ENCODE assay signal across 20 cellular contexts in genomic region chr12:22407397-22407796, GRCh38.
"Had no signal": no experiment of that assay in that cellular context is flagged by ENCODE, and none has a peak within 500 bp of the region (broad histone marks: within the 10 kb centered on the region; RNA-seq: fewer than 3 reads in every experiment).

No MANE protein-coding gene starts in this region.

- H3K4me1 Mint-ChIP-seq: naive B cell had no signal

- H3K36me3 ChIP-seq: gastrocnemius medialis, heart right ventricle, left ventricle myocardium inferior, prostate gland, right atrium auricular region, upper lobe of left lung had no signal

- H3K27me3 ChIP-seq: gastrocnemius medialis, heart right ventricle, right atrium auricular region, upper lobe of left lung had no signal

- DNase-seq: activated CD4-positive, alpha-beta T cell treated with anti-CD3 and anti-CD28 coated beads for 48 hours; activated effector memory CD4-positive, alpha-beta T cell treated with anti-CD3 and anti-CD28 coated beads, Interleukin-2, amount 50 U/mL, for 16 hours; activated T-cell treated with anti-CD3 and anti-CD28 coated beads, Interleukin-2, amount 50 U/mL, for 72 hours; dermis blood vessel endothelial cell; effector memory CD4-positive, alpha-beta T cell; gastrocnemius medialis; heart right ventricle; immature natural killer cell; kidney glomerular epithelial cell; left ventricle myocardium inferior; naive B cell; stimulated activated naive CD8-positive, alpha-beta T cell treated with anti-CD3 and anti-CD28 coated beads, Interleukin-15, amount 100 ng/mL, for 72 hours; SW 1271; upper lobe of left lung had no signal

- H3K9me3 Mint-ChIP-seq: activated naive CD4-positive, alpha-beta T cell treated with anti-CD3 and anti-CD28 coated beads, Interleukin-2, amount 50 U/mL, for 24 hours; immature natural killer cell had no signal

- H3K4me3 Mint-ChIP-seq: activated naive CD4-positive, alpha-beta T cell treated with anti-CD3 and anti-CD28 coated beads, Interleukin-2, amount 50 U/mL, for 24 hours; immature natural killer cell; naive B cell; stimulated activated naive CD8-positive, alpha-beta T cell treated with anti-CD3 and anti-CD28 coated beads, Interleukin-15, amount 100 ng/mL, for 72 hours; T-helper 2 cell treated with Interferon-gamma antibody and Interleukin-4, amounts not matched to agents 5 μg/mL and 100 μg/mL, for 36 hours; WTC11 had no signal

- H3K4me1 ChIP-seq: gastrocnemius medialis, prostate gland had no signal

- H3K4me3 ChIP-seq: gastrocnemius medialis, heart right ventricle, left ventricle myocardium inferior, prostate gland, right atrium auricular region, skin epidermis, upper lobe of left lung had no signal

- H3K27ac Mint-ChIP-seq: activated naive CD4-positive, alpha-beta T cell treated with anti-CD3 and anti-CD28 coated beads, Interleukin-2, amount 50 U/mL, for 24 hours; activated T-cell treated with anti-CD3 and anti-CD28 coated beads, Interleukin-2, amount 50 U/mL, for 72 hours; stimulated activated naive CD8-positive, alpha-beta T cell treated with anti-CD3 and anti-CD28 coated beads, Interleukin-15, amount 100 ng/mL, for 72 hours; T-helper 2 cell treated with Interferon-gamma antibody and Interleukin-4, amounts not matched to agents 5 μg/mL and 100 μg/mL, for 36 hours; WTC11 had no signal

- ATAC-seq: gastrocnemius medialis; heart right ventricle; stimulated activated naive CD8-positive, alpha-beta T cell treated with anti-CD3 and anti-CD28 coated beads, Interleukin-15, amount 100 ng/mL, for 72 hours; WTC11 had no signal

- H3K36me3 Mint-ChIP-seq: activated naive CD4-positive, alpha-beta T cell treated with anti-CD3 and anti-CD28 coated beads, Interleukin-2, amount 50 U/mL, for 24 hours; immature natural killer cell; naive B cell; WTC11 had no signal

- H3K27me3 Mint-ChIP-seq: activated naive CD4-positive, alpha-beta T cell treated with anti-CD3 and anti-CD28 coated beads, Interleukin-2, amount 50 U/mL, for 24 hours; stimulated activated naive CD8-positive, alpha-beta T cell treated with anti-CD3 and anti-CD28 coated beads, Interleukin-15, amount 100 ng/mL, for 72 hours had no signal

- H3K9me3 ChIP-seq: gastrocnemius medialis, prostate gland, right atrium auricular region, upper lobe of left lung had no signal

- H3K27ac ChIP-seq: gastrocnemius medialis, left ventricle myocardium inferior, prostate gland, right atrium auricular region had no signal
